14 cellular contexts compared by ENCODE assay signal in the genomic region with DNA sequence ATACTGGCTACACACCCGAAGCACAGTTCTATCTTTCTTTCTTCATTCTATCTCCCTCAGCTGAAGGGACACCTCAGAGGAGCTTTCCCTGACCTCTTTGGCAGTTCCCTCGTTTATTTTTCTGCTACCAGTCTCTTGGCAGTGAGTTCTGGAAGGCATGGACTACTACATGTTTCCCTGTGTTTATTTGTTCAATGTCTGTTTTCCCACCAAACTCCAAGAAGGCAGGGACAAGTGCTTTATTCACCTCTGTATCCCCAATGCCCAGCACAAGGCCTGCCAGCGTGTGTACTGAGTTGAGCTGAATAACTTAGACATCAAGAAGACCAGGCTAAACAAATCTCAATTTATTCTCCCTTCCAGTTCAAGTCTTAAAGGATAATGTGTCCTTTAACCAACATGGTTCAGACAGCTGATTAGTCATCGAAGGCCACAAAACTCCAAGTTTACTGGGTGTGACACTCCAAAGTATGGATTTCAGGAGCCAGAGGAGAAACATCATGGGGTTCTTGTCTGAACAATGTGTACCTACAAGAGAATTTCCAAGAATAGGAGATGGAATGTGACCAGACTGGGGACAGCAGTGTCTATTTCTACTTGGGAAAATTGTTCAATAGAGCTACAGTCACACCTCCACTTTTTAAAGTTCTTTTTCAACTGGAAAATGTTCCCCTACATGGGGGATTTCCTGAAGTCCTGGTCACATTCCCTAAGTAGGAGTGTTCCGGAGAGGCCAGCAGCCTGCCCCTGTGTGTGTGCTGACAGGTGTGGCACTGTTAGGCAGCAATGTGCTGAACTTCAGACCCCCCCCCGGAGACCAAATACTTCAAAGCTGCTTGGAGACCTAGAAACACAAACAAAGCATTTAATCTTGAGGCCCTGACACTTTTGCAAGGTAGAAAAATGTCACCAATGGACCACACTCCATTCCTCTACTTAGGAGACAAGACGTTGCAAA.
DNase-seq lines count a peak whose midpoint lies in the region; ATAC-seq and TF ChIP-seq lines count a peak whose summit lies in the region.
"Had no signal": no experiment of that assay in that cellular context is flagged by ENCODE, and none has a peak within 500 bp of the region (broad histone marks: within the 10 kb centered on the region; RNA-seq: fewer than 3 reads in every experiment).

No MANE protein-coding gene starts in this region.

- POLR2A ChIA-PET in Caco-2 (lab: Charles Lee) = interaction anchor here (0.6 to 1.6 kb wide), 2 partner anchors 176 to 260 kb away, joined by 4 to 6 read pairs; a partner anchor contains a TSS

- 28 to 39% (median 33%) methylated on average over 7 of the region's 7 CpGs for WGBS in psoas muscle, 3 donors

- DNase-seq in Caco-2 (peak; percentile 87 to 92), cerebellar cortex (ENCODE audit: low spot score) (peak; percentile 5), kidney tubule cell (ENCODE audit: low spot score) (peak; percentile 48), psoas muscle (peak in 1 of 2 donors; percentile 23), SKM-1 (lab: John Stamatoyannopoulos, UW; ENCODE audit: unreplicated experiment) (no peak), HAP-1 (ENCODE audit: low spot score in 2 of 2) (no peak)
- DNase-seq: activated CD4-positive, alpha-beta memory T cell treated with anti-CD3 and anti-CD28 coated beads, Interleukin-2, amount 10 ng/mL, durations not matched to agents 7 days and 5 days; foreskin fibroblast; MV-4-11; NCI-H226 had no signal

- H3K27me3 ChIP-seq in Caco-2 (replicated peaks; ENCODE audit: control insufficient read depth, insufficient read depth, low read length) (no peaks in the 10 kb centered on the region), psoas muscle (ENCODE audit: insufficient read depth in 3 of 3, low read length in 2 of 3) (no peaks in the 10 kb centered on the region), HAP-1 (ENCODE audit: low read depth) (no peaks in the 10 kb centered on the region)
- H3K27me3 ChIP-seq: SJCRH30 had no signal

- no TSS peak for BruUV-seq in Caco-2 (replicated peaks; lab: Mats Ljungman, UMichigan)

- H3K27me3 Mint-ChIP-seq in Caco-2 (ENCODE audit: insufficient read depth, unreplicated experiment) = no peaks in the 10 kb centered on the region

- no peaks in the 10 kb centered on the region for H3K9me3 Mint-ChIP-seq in Caco-2 (ENCODE audit: unreplicated experiment)
- H3K9me3 Mint-ChIP-seq: activated CD4-positive, alpha-beta memory T cell treated with anti-CD3 and anti-CD28 coated beads, Interleukin-2, amount 10 ng/mL, durations not matched to agents 7 days and 5 days; activated T-helper 1 cell treated with anti-CD3 and anti-CD28 coated beads, Interleukin-12 subunit alpha, Interleukin-12 subunit beta, Interleukin-2, Interleukin-4 antibody, amounts not matched to agents 30 ng/mL and 10 ng/mL and 1 ng/mL, durations not matched to agents 14 hours and 24 hours and 36 hours had no signal

- peaks cover 29% of the 10 kb centered on the region for H3K4me1 Mint-ChIP-seq in Caco-2 (ENCODE audit: low read depth, unreplicated experiment)
- H3K4me1 Mint-ChIP-seq: activated CD4-positive, alpha-beta memory T cell treated with anti-CD3 and anti-CD28 coated beads, Interleukin-2, amount 10 ng/mL, durations not matched to agents 7 days and 5 days had no signal

- H3K9me3 ChIP-seq in Caco-2 (no peaks in the 10 kb centered on the region; the same call in 1 of the 2 replicates), psoas muscle (no peaks in the 10 kb centered on the region), HAP-1 (no peaks in the 10 kb centered on the region)
- H3K9me3 ChIP-seq: SJCRH30 had no signal

- H3K36me3 ChIP-seq in Caco-2 (ENCODE audit: control insufficient read depth, insufficient read depth, low read length) = no peaks in the 10 kb centered on the region
- no peaks in the 10 kb centered on the region for H3K36me3 ChIP-seq in psoas muscle (ENCODE audit: insufficient read depth in 1 of 2, low read depth in 1 of 2)
- H3K36me3 ChIP-seq in HAP-1 (replicated peaks) = no peaks in the 10 kb centered on the region
- H3K36me3 ChIP-seq: SJCRH30 had no signal

- ATAC-seq in psoas muscle = peak in 3 of 4 donors; percentile 50 to 67 (median 61)
- ATAC-seq in GM19324 (IDR thresholded peaks at IDR 0.05; ENCODE audit: low FRiP score, unreplicated experiment) = no peak
- no peak for ATAC-seq in GM21447 (IDR thresholded peaks at IDR 0.05; ENCODE audit: unreplicated experiment)

- TF ChIP-seq CTCF in Caco-2 (IDR thresholded peaks at IDR 0.05; ENCODE audit: insufficient read depth in 1 of 2, low read depth in 1 of 2, low read length in 1 of 2, severe bottlenecking in 1 of 2, unreplicated experiment in 1 of 2) = no peak
- no peak for TF ChIP-seq CTCF in psoas muscle (IDR thresholded peaks at IDR 0.05)

- H3K4me3 ChIP-seq in Caco-2 (ENCODE audit: low read depth, low read length) (no peak overlapping the region), psoas muscle (no peak overlapping the region), HAP-1 (no peak overlapping the region)
- H3K4me3 ChIP-seq: SJCRH30 had no signal

- H3K4me1 ChIP-seq in Caco-2 (peaks cover 28% of the 10 kb centered on the region), psoas muscle (no peaks in the 10 kb centered on the region), HAP-1 (no peaks in the 10 kb centered on the region)
- H3K4me1 ChIP-seq: SJCRH30 had no signal

- H3K27ac Mint-ChIP-seq in Caco-2 (ENCODE audit: unreplicated experiment) = peak overlapping the region; percentile 93
- H3K27ac Mint-ChIP-seq: activated CD4-positive, alpha-beta memory T cell treated with anti-CD3 and anti-CD28 coated beads, Interleukin-2, amount 10 ng/mL, durations not matched to agents 7 days and 5 days; activated T-helper 1 cell treated with anti-CD3 and anti-CD28 coated beads, Interleukin-12 subunit alpha, Interleukin-12 subunit beta, Interleukin-2, Interleukin-4 antibody, amounts not matched to agents 30 ng/mL and 10 ng/mL and 1 ng/mL, durations not matched to agents 14 hours and 24 hours and 36 hours had no signal

- in situ Hi-C loops in HAP-1 (cut with MboI; ENCODE audit: low sequenced_read_pairs) = no loop called here

- no peaks in the 10 kb centered on the region for H3K36me3 Mint-ChIP-seq in Caco-2 (ENCODE audit: insufficient read depth, unreplicated experiment)

- intact Hi-C loops in Caco-2 (cut with micrococcal nuclease; ENCODE audit: unreplicated experiment) (loop anchor here (1.0 to 2.0 kb wide), 2 partner anchors 50 to 57 kb away; no protein-coding TSS in a partner anchor), psoas muscle (cut with DNase I) (no loop called here)

- H3K27ac ChIP-seq in psoas muscle = no peak overlapping the region
- H3K27ac ChIP-seq: SJCRH30 had no signal

- peak overlapping the region; percentile 31 for H3K4me3 Mint-ChIP-seq in Caco-2 (ENCODE audit: unreplicated experiment)
- H3K4me3 Mint-ChIP-seq: activated CD4-positive, alpha-beta memory T cell treated with anti-CD3 and anti-CD28 coated beads, Interleukin-2, amount 10 ng/mL, durations not matched to agents 7 days and 5 days; activated T-helper 1 cell treated with anti-CD3 and anti-CD28 coated beads, Interleukin-12 subunit alpha, Interleukin-12 subunit beta, Interleukin-2, Interleukin-4 antibody, amounts not matched to agents 30 ng/mL and 10 ng/mL and 1 ng/mL, durations not matched to agents 14 hours and 24 hours and 36 hours had no signal

- CTCF ChIA-PET in Caco-2 (lab: Charles Lee) = no interaction called here

Comparison
In these comparisons a context has a peak if more than half of its experiments do, and no peak if none do; other contexts are left out.
1. DNase-seq: peak in Caco-2 (2 of 2), cerebellar cortex (single experiment) and kidney tubule cell (single experiment); none in SKM-1 (single experiment) and HAP-1 (0 of 2).
2. ATAC-seq: peak in psoas muscle (3 of 4); none in GM19324 (single experiment) and GM21447 (single experiment).